25 cellular contexts compared by ENCODE assay signal in genomic region chr11:104320956-104321355, GRCh38.
"Had no signal": no experiment of that assay in that cellular context is flagged by ENCODE, and none has a peak within 500 bp of the region (broad histone marks: within the 10 kb centered on the region; RNA-seq: fewer than 3 reads in every experiment).

No MANE protein-coding gene starts in this region.

- H3K36me3 ChIP-seq: esophagus squamous epithelium, gastroesophageal sphincter, heart left ventricle, left lung, lower lobe of right lung had no signal

- H3K4me2 ChIP-seq: hepatocyte had no signal

- H2AFZ ChIP-seq: hepatocyte had no signal

- FAIRE-seq: colon, endothelial cell of umbilical vein had no signal

- H3K4me1 ChIP-seq: esophagus squamous epithelium, gastroesophageal sphincter, heart left ventricle, left lung, lower lobe of right lung had no signal

- H3K27me3 ChIP-seq: dorsolateral prefrontal cortex, esophagus squamous epithelium, gastroesophageal sphincter, heart left ventricle, hepatocyte, left lung had no signal

- ATAC-seq: esophagus mucosa; gastroesophageal sphincter; heart left ventricle; left cardiac atrium; left lung; left ventricle myocardium superior; lower lobe of right lung; naive thymus-derived CD4-positive, alpha-beta T cell had no signal

- DNase-seq: dermis blood vessel endothelial cell; dorsolateral prefrontal cortex; effector CD4-positive, alpha-beta T cell; effector memory CD4-positive, alpha-beta T cell; erythroblast; esophagus squamous epithelium; foreskin fibroblast; heart left ventricle; hypothalamus; immature natural killer cell; islet precursor cell; left cardiac atrium; left lung; left ventricle myocardium superior; lower lobe of right lung; mesendoderm; midbrain; naive thymus-derived CD4-positive, alpha-beta T cell had no signal

- H3K9me3 ChIP-seq: esophagus squamous epithelium, left lung, lower lobe of right lung had no signal

- H3K4me3 ChIP-seq: coronary artery, dorsolateral prefrontal cortex, esophagus squamous epithelium, gastroesophageal sphincter, heart left ventricle, hepatocyte, left lung, lower lobe of right lung had no signal

- H3K27ac ChIP-seq: coronary artery, dorsolateral prefrontal cortex, epithelial cell of prostate, esophagus squamous epithelium, gastroesophageal sphincter, heart left ventricle, hepatocyte, left lung, lower lobe of right lung had no signal

- H3K79me2 ChIP-seq: hepatocyte had no signal
